In genomic region chr21:35428489-35428888, GRCh38 we compare ENCODE assay signal across 10 cellular contexts.
DNase-seq lines count a peak whose midpoint lies in the region; ATAC-seq and TF ChIP-seq lines count a peak whose summit lies in the region.
"Had no signal": no experiment of that assay in that cellular context is flagged by ENCODE, and none has a peak within 500 bp of the region (broad histone marks: within the 10 kb centered on the region; RNA-seq: fewer than 3 reads in every experiment).

No MANE protein-coding gene starts in this region.

- no peak overlapping the region for H3K27ac ChIP-seq in naive thymus-derived CD4-positive, alpha-beta T cell (ENCODE audit: low read depth, low read length)
- H3K27ac ChIP-seq in tibial artery: peak overlapping the region; percentile 45 to 47

- peaks cover 11 to 30% (median 26%) of the 10 kb centered on the region in 7 donors for H3K4me1 Mint-ChIP-seq in naive thymus-derived CD4-positive, alpha-beta T cell

- H3K4me3 Mint-ChIP-seq in naive thymus-derived CD4-positive, alpha-beta T cell: peak overlapping the region; percentile 58 to 86 (median 76)

- peaks cover 0 to 17% (median 0%) of the 10 kb centered on the region in 3 experiments for H3K9me3 ChIP-seq in naive thymus-derived CD4-positive, alpha-beta T cell (ENCODE audit: control insufficient read depth in 2 of 3, low read length in 3 of 3)
- H3K9me3 ChIP-seq in tibial artery: peaks cover 0 to 15% (median 13%) of the 10 kb centered on the region in 3 donors

- POLR2A ChIA-PET in naive thymus-derived CD4-positive, alpha-beta T cell (lab: Charles Lee): interaction anchor here (1.4 kb wide), 1 partner anchor 75 kb away, joined by 5 read pairs; no protein-coding TSS in a partner anchor

- CTCF ChIA-PET in naive thymus-derived CD4-positive, alpha-beta T cell (lab: Charles Lee): no interaction called here

- H3K27ac Mint-ChIP-seq in naive thymus-derived CD4-positive, alpha-beta T cell: peak overlapping the region in 6 of 9 donors; percentile 33 to 88 (median 66)

- peaks cover 5 to 18% (median 11%) of the 10 kb centered on the region in 5 donors for H3K36me3 Mint-ChIP-seq in naive thymus-derived CD4-positive, alpha-beta T cell
- H3K36me3 Mint-ChIP-seq: brain had no signal

- ATAC-seq in activated CD4-positive, CD25-positive, alpha-beta regulatory T cell treated with anti-CD3 and anti-CD28 coated beads, Interleukin-2, amount 50 U/mL, for 24 hours: peak; percentile 56 to 73
- ATAC-seq in naive thymus-derived CD4-positive, alpha-beta T cell: peak; percentile 95
- ATAC-seq in left colon (no peak), GM21723 (IDR thresholded peaks at IDR 0.05; ENCODE audit: unreplicated experiment) (no peak), GM19452 (IDR thresholded peaks at IDR 0.05; ENCODE audit: unreplicated experiment) (no peak)

- peaks cover 6 to 24% of the 10 kb centered on the region in 2 donors for H3K4me1 ChIP-seq in naive thymus-derived CD4-positive, alpha-beta T cell (ENCODE audit: control insufficient read depth in 2 of 2, insufficient read depth in 2 of 2, low read length in 2 of 2)
- H3K4me1 ChIP-seq in tibial artery: peaks cover 0 to 11% (median 5%) of the 10 kb centered on the region in 4 donors

- intact Hi-C loops in naive thymus-derived CD4-positive, alpha-beta T cell (cut with micrococcal nuclease): loop anchor here in 1 of 2 donors (2.0 kb wide), 1 partner anchor 74 kb away; no protein-coding TSS in a partner anchor
- intact Hi-C loops in tibial artery (cut with DNase I; ENCODE audit: low total_unique reads) (no loop called here), left colon (cut with DNase I, micrococcal nuclease) (no loop called here)

- peaks cover 0 to 28% (median 16%) of the 10 kb centered on the region in 11 donors for H3K9me3 Mint-ChIP-seq in naive thymus-derived CD4-positive, alpha-beta T cell

- no peaks in the 10 kb centered on the region for H3K36me3 ChIP-seq in naive thymus-derived CD4-positive, alpha-beta T cell (ENCODE audit: control insufficient read depth in 2 of 3, insufficient read depth in 3 of 3, low read length in 3 of 3)
- H3K36me3 ChIP-seq in tibial artery: no peaks in the 10 kb centered on the region

- peaks cover 0 to 17% of the 10 kb centered on the region in 2 donors for H3K27me3 ChIP-seq in naive thymus-derived CD4-positive, alpha-beta T cell (ENCODE audit: control insufficient read depth in 2 of 2, insufficient read depth in 2 of 2, low read length in 2 of 2)
- H3K27me3 ChIP-seq in tibial artery: no peaks in the 10 kb centered on the region

- peaks cover 0 to 16% (median 11%) of the 10 kb centered on the region in 5 donors for H3K27me3 Mint-ChIP-seq in naive thymus-derived CD4-positive, alpha-beta T cell

- DNase-seq in activated CD4-positive, CD25-positive, alpha-beta regulatory T cell treated with anti-CD3 and anti-CD28 coated beads, Interleukin-2, amount 50 U/mL, for 72 hours: no peak
- peak; percentile 22 for DNase-seq in central memory CD4-positive, alpha-beta T cell
- peak; percentile 15 to 74 (median 60) for DNase-seq in naive thymus-derived CD4-positive, alpha-beta T cell
- DNase-seq in tibial artery (peak; percentile 39 to 67), left colon (no peak)
- DNase-seq: NCI-H345 had no signal

- H3K4me3 ChIP-seq in naive thymus-derived CD4-positive, alpha-beta T cell (ENCODE audit: low read length): peak overlapping the region; percentile 23
- H3K4me3 ChIP-seq in tibial artery: no peak overlapping the region

- no peak for TF ChIP-seq CTCF in tibial artery (IDR thresholded peaks at IDR 0.05)

Comparison
In these comparisons a context has a peak if more than half of its experiments do, and no peak if none do; other contexts are left out.
1. ATAC-seq: peak in activated CD4-positive, CD25-positive, alpha-beta regulatory T cell treated with anti-CD3 and anti-CD28 coated beads, Interleukin-2, amount 50 U/mL, for 24 hours (2 of 2) and naive thymus-derived CD4-positive, alpha-beta T cell (single experiment); none in left colon (single experiment), GM21723 (single experiment) and GM19452 (single experiment).
2. DNase-seq: peak in central memory CD4-positive, alpha-beta T cell (single experiment), naive thymus-derived CD4-positive, alpha-beta T cell (9 of 9) and tibial artery (2 of 2); none in activated CD4-positive, CD25-positive, alpha-beta regulatory T cell treated with anti-CD3 and anti-CD28 coated beads, Interleukin-2, amount 50 U/mL, for 72 hours (single experiment) and left colon (0 of 2).